ENCODE assay signal across 9 cellular contexts in the genomic region with DNA sequence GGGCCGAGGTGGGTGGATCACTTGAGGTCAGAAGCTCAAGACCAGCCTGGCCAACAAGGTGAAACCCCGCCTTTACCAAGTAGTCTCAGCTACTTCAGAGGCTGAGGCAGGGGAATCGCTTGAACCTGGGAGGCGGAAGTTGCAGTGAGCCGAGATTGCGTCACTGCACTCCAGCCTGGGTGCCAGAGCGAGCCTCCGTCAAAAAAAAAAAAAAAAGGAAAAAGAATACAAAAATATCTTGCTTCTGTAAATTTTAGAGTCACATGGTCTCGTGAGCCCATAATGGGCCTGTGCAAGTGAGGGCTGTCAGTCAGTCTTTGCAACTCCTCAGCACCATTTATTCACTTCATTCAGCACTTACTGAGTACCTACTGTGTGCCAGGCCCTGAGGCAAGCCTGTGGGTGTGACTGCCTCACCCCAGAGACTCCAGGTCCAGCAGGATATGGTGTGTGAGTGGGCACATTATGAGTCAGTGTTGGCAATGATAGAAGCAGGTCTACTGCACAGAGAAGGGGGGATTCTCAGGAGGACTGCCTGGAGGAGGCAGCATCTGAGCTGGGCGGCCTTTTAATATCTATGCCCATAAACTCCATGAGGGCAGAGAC. TPM values are rescaled to one million over a fixed set of nuclear protein-coding genes. Genes with fewer than 3 reads are reported as not detected.
DNase-seq lines count a peak whose midpoint lies in the region; ATAC-seq and TF ChIP-seq lines count a peak whose summit lies in the region.
"Had no signal": no experiment of that assay in that cellular context is flagged by ENCODE, and none has a peak within 500 bp of the region (broad histone marks: within the 10 kb centered on the region; RNA-seq: fewer than 3 reads in every experiment).

No MANE protein-coding gene starts in this region.

- TF ChIP-seq CTCF in adrenal gland (IDR thresholded peaks at IDR 0.05) (no peak), neutrophil (IDR thresholded peaks at IDR 0.05) (no peak)

- H3K27me3 ChIP-seq in adrenal gland (no peaks in the 10 kb centered on the region), neutrophil (no peaks in the 10 kb centered on the region)

- H3K36me3 ChIP-seq in adrenal gland (replicated peaks in 1 of 2) (no peaks in the 10 kb centered on the region), neutrophil (no peaks in the 10 kb centered on the region)

- no peak for TF ChIP-seq POLR2A in adrenal gland (IDR thresholded peaks at IDR 0.05)

- whole genome bisulfite sequencing in adrenal gland, 4 donors = 32 to 44% (median 41%) methylated on average over 10 of the region's 10 CpGs

- no peaks in the 10 kb centered on the region for H3K9me3 ChIP-seq in adrenal gland (replicated peaks in 1 of 3)
- no peaks in the 10 kb centered on the region for H3K9me3 ChIP-seq in neutrophil

- ATAC-seq in GM18511 (IDR thresholded peaks at IDR 0.05; ENCODE audit: unreplicated experiment) = peak; percentile 51
- ATAC-seq in HG03135 (IDR thresholded peaks at IDR 0.05; ENCODE audit: unreplicated experiment) = peak; percentile 41

- intact Hi-C loops in adrenal gland (cut with DNase I) = no loop called here

- peak overlapping the region in 2 of 5 donors; percentile 47 to 49 for H3K27ac ChIP-seq in adrenal gland
- H3K27ac ChIP-seq in neutrophil = peak overlapping the region; percentile 62

- peaks cover 0 to 20% of the 10 kb centered on the region in 2 donors for H3K4me1 ChIP-seq in adrenal gland (replicated peaks in 1 of 2)
- peaks cover 20% of the 10 kb centered on the region in 2 experiments for H3K4me1 ChIP-seq in neutrophil (ENCODE audit: control insufficient read depth in 1 of 2, insufficient read depth in 1 of 2, low read depth in 1 of 2, low read length in 1 of 2)

- peak in 5 of 7 donors; percentile 38 to 64 (median 53) for DNase-seq in adrenal gland
- no peak for DNase-seq in SW480 (ENCODE audit: low spot score)
- DNase-seq in NCI-H69 (lab: John Stamatoyannopoulos, UW) = no peak
- DNase-seq in NCI-H1092 (lab: John Stamatoyannopoulos, UW) = no peak
- no peak for DNase-seq in NCI-H446 (lab: John Stamatoyannopoulos, UW)
- DNase-seq: NCI-H1436 had no signal

- H3K4me3 ChIP-seq in adrenal gland = no peak overlapping the region
- peak overlapping the region; percentile 21 to 25 for H3K4me3 ChIP-seq in neutrophil (ENCODE audit: low read depth in 1 of 2, low read length in 1 of 2)

RNA-seq across cellular contexts. Expression of a gene that starts 46.7 kb away (rescaled TPM):
- total RNA-seq in adrenal gland = 100 to 1,000 TPM in 5 of 8 donors, 10 to 100 TPM in 3; 56.1 to 324 (median 123) TPM
- polyA plus RNA-seq in adrenal gland = 100 to 1,000 TPM in 1 of 3 donors, 10 to 100 TPM in 2; 79.8 to 179 (median 88.9) TPM

Comparison
In these comparisons a context has a peak if more than half of its experiments do, and no peak if none do; other contexts are left out.
1. DNase-seq: peak in adrenal gland (5 of 7); none in SW480 (single experiment), NCI-H69 (single experiment), NCI-H1092 (single experiment) and NCI-H446 (0 of 2).
2. H3K4me3 ChIP-seq: peak in neutrophil (2 of 2); none in adrenal gland (0 of 4).